Comparison of ENCODE assay signal across 23 cellular contexts in genomic region chr19:14835011-14835410, GRCh38. TPM values are rescaled to one million over a fixed set of nuclear protein-coding genes. Genes with fewer than 3 reads are reported as not detected.
DNase-seq lines count a peak whose midpoint lies in the region; ATAC-seq and TF ChIP-seq lines count a peak whose summit lies in the region.
"Had no signal": no experiment of that assay in that cellular context is flagged by ENCODE, and none has a peak within 500 bp of the region (broad histone marks: within the 10 kb centered on the region; RNA-seq: fewer than 3 reads in every experiment).

Gene OR7A5 (minus strand): TSS chr19:14835185. CDS start chr19:14828241, 6,944 bp downstream.
Gene OR7C1 (minus strand): TSS chr19:14835185. CDS start chr19:14800136, 35,049 bp downstream.

- POLR2A ChIA-PET in WTC11 (lab: Charles Lee) = no interaction called here
- POLR2A ChIA-PET in T-cell (lab: Charles Lee) = no interaction called here

- DNase-seq in ELF-1 (ENCODE audit: low read depth, low spot score) (peak; percentile 10), WTC11 (ENCODE audit: low spot score) (no peak), iPS DF 6.9 (ENCODE audit: low read depth, low spot score) (peak; percentile 5), skeletal muscle cell (ENCODE audit: low read depth) (peak; percentile 17), mucosa of gallbladder (ENCODE audit: low spot score) (no peak), T-cell (no peak)
- no peak for DNase-seq in stimulated activated naive B cell treated with anti-CD40 and anti-IgM and Interleukin-4, amounts not matched to agents 10 μg/mL and 1 μg/mL and 100 μg/mL, for 72 hours
- DNase-seq: activated B cell treated with CpG ODN at 0.5 μM for 24 hours; activated CD8-positive, alpha-beta memory T cell treated with anti-CD3 and anti-CD28 coated beads, Interleukin-2, amount 10 ng/mL, durations not matched to agents 7 days and 5 days; activated gamma-delta T cell treated with Interleukin-2 at 50 U/mL for 16 hours; cortex of kidney; DMS 273 treated with DMSO at 0.1 percent for 48 hours; IMR-90; MV-4-11; NCI-H2107; NCI-H774; sigmoid colon; T-helper 1 cell had no signal

- no CpG with 5 or more reads among the region's 1 CpG for WGBS in iPS DF 6.9 (ENCODE audit: insufficient coverage, insufficient read length)

- H3K27me3 Mint-ChIP-seq in WTC11 (ENCODE audit: low read depth) (peaks cover 3% of the 10 kb centered on the region), T-cell (peaks cover 4 to 18% of the 10 kb centered on the region in 2 donors)
- H3K27me3 Mint-ChIP-seq in stimulated activated naive B cell treated with anti-CD40 and anti-IgM and Interleukin-4, amounts not matched to agents 10 μg/mL and 1 μg/mL and 100 μg/mL, for 72 hours = no peaks in the 10 kb centered on the region
- H3K27me3 Mint-ChIP-seq: activated CD8-positive, alpha-beta memory T cell treated with anti-CD3 and anti-CD28 coated beads, Interleukin-2, amount 10 ng/mL, durations not matched to agents 7 days and 5 days had no signal

- H3K4me1 ChIP-seq in iPS DF 6.9 (ENCODE audit: control insufficient read depth, insufficient read depth, low read length) = no peaks in the 10 kb centered on the region
- H3K4me1 ChIP-seq: ascending aorta, neural progenitor cell, sigmoid colon had no signal

- H3K4me3 Mint-ChIP-seq in WTC11 (no peak within 1 kb of the TSS), T-cell (no peak within 1 kb of the TSS)
- H3K4me3 Mint-ChIP-seq in stimulated activated naive B cell treated with anti-CD40 and anti-IgM and Interleukin-4, amounts not matched to agents 10 μg/mL and 1 μg/mL and 100 μg/mL, for 72 hours = no peak within 1 kb of the TSS
- H3K4me3 Mint-ChIP-seq: activated B cell treated with CpG ODN at 0.5 μM for 24 hours; activated CD8-positive, alpha-beta memory T cell treated with anti-CD3 and anti-CD28 coated beads, Interleukin-2, amount 10 ng/mL, durations not matched to agents 7 days and 5 days; neural progenitor cell had no signal

- ATAC-seq in WTC11 (peak; percentile 59), T-cell (replicated peaks in 1 of 4) (no peak), HG02970 (IDR thresholded peaks at IDR 0.05; ENCODE audit: low FRiP score, unreplicated experiment) (no peak)
- ATAC-seq in stimulated activated naive B cell treated with anti-CD40 and anti-IgM and Interleukin-4, amounts not matched to agents 10 μg/mL and 1 μg/mL and 100 μg/mL, for 72 hours (replicated peaks) = no peak
- ATAC-seq: activated CD8-positive, alpha-beta memory T cell treated with anti-CD3 and anti-CD28 coated beads, Interleukin-2, amount 10 ng/mL, durations not matched to agents 7 days and 5 days; Panc1 had no signal

- H3K9me3 ChIP-seq in iPS DF 6.9 (ENCODE audit: control insufficient read depth, insufficient read depth, low read length) = no peaks in the 10 kb centered on the region
- H3K9me3 ChIP-seq: ascending aorta had no signal

- H3K9me3 Mint-ChIP-seq in WTC11 (peaks cover 37% of the 10 kb centered on the region), T-cell (no peaks in the 10 kb centered on the region)
- peaks cover 0 to 2% of the 10 kb centered on the region in 2 donors for H3K9me3 Mint-ChIP-seq in stimulated activated naive B cell treated with anti-CD40 and anti-IgM and Interleukin-4, amounts not matched to agents 10 μg/mL and 1 μg/mL and 100 μg/mL, for 72 hours
- H3K9me3 Mint-ChIP-seq: activated B cell treated with CpG ODN at 0.5 μM for 24 hours, neural progenitor cell had no signal

- CTCF ChIA-PET in WTC11 (lab: Charles Lee) = interaction anchor here (0.8 kb wide), 1 partner anchor 49 kb away, joined by 3 read pairs; no protein-coding TSS in a partner anchor
- CTCF ChIA-PET in T-cell (lab: Charles Lee) = no interaction called here

- no peak within 1 kb of the TSS for H3K4me3 ChIP-seq in iPS DF 6.9 (ENCODE audit: low read length)
- H3K4me3 ChIP-seq in skeletal muscle cell (ENCODE audit: low read depth, low read length) = no peak within 1 kb of the TSS
- H3K4me3 ChIP-seq: ascending aorta, neural progenitor cell, sigmoid colon had no signal

- H3K36me3 Mint-ChIP-seq in WTC11 (0 out of 2 replicates have a peak, but pooled peaks cover 3% of the 10 kb centered on the region), T-cell (no peaks in the 10 kb centered on the region)
- no peaks in the 10 kb centered on the region for H3K36me3 Mint-ChIP-seq in stimulated activated naive B cell treated with anti-CD40 and anti-IgM and Interleukin-4, amounts not matched to agents 10 μg/mL and 1 μg/mL and 100 μg/mL, for 72 hours
- H3K36me3 Mint-ChIP-seq: activated CD8-positive, alpha-beta memory T cell treated with anti-CD3 and anti-CD28 coated beads, Interleukin-2, amount 10 ng/mL, durations not matched to agents 7 days and 5 days; neural progenitor cell had no signal

- H3K27me3 ChIP-seq in iPS DF 6.9 (ENCODE audit: control insufficient read depth, insufficient read depth, low read length) = no peaks in the 10 kb centered on the region
- H3K27me3 ChIP-seq: ascending aorta, neural progenitor cell, sigmoid colon had no signal

- H3K27ac ChIP-seq in iPS DF 6.9 (ENCODE audit: low read length) = no peak within 1 kb of the TSS
- H3K27ac ChIP-seq: ascending aorta, neural progenitor cell had no signal

- peaks cover 13% of the 10 kb centered on the region for H3K4me1 Mint-ChIP-seq in WTC11
- peaks cover 7 to 12% of the 10 kb centered on the region in 2 donors for H3K4me1 Mint-ChIP-seq in stimulated activated naive B cell treated with anti-CD40 and anti-IgM and Interleukin-4, amounts not matched to agents 10 μg/mL and 1 μg/mL and 100 μg/mL, for 72 hours
- no peaks in the 10 kb centered on the region for H3K4me1 Mint-ChIP-seq in T-cell
- H3K4me1 Mint-ChIP-seq: activated CD8-positive, alpha-beta memory T cell treated with anti-CD3 and anti-CD28 coated beads, Interleukin-2, amount 10 ng/mL, durations not matched to agents 7 days and 5 days; neural progenitor cell had no signal

- no peak for TF ChIP-seq CTCF in WTC11 (IDR thresholded peaks at IDR 0.05)

- H3K36me3 ChIP-seq in iPS DF 6.9 (ENCODE audit: control insufficient read depth, insufficient read depth, low read length) = no peaks in the 10 kb centered on the region
- H3K36me3 ChIP-seq: ascending aorta, neural progenitor cell, sigmoid colon had no signal

- H3K27ac Mint-ChIP-seq in WTC11 = peak within 1 kb of the TSS; percentile 39
- H3K27ac Mint-ChIP-seq in stimulated activated naive B cell treated with anti-CD40 and anti-IgM and Interleukin-4, amounts not matched to agents 10 μg/mL and 1 μg/mL and 100 μg/mL, for 72 hours = no peak within 1 kb of the TSS
- H3K27ac Mint-ChIP-seq in T-cell = no peak within 1 kb of the TSS
- H3K27ac Mint-ChIP-seq: activated B cell treated with CpG ODN at 0.5 μM for 24 hours; activated CD8-positive, alpha-beta memory T cell treated with anti-CD3 and anti-CD28 coated beads, Interleukin-2, amount 10 ng/mL, durations not matched to agents 7 days and 5 days; neural progenitor cell had no signal

TF ChIP-seq in WTC11, 78 proteins besides CTCF, POLR2A, EP300 and RAD21 (continues in another document):
- TF ChIP-seq NFYB (CRISPR knock-in tag; conservative IDR thresholded peaks at IDR 0.05; ENCODE audit: low read depth) = no peak
- no peak for TF ChIP-seq GRHL2 (CRISPR knock-in tag; IDR thresholded peaks at IDR 0.05; ENCODE audit: insufficient replicate concordance, severe bottlenecking)
- TF ChIP-seq USF2 (CRISPR knock-in tag; IDR thresholded peaks at IDR 0.05) = no peak
- no peak for TF ChIP-seq ZNF532 (CRISPR knock-in tag; IDR thresholded peaks at IDR 0.05; ENCODE audit: borderline replicate concordance)
- no peak for TF ChIP-seq OVOL2 (CRISPR knock-in tag; IDR thresholded peaks at IDR 0.05; ENCODE audit: borderline replicate concordance)
- no peak for TF ChIP-seq ZNF396 (CRISPR knock-in tag; IDR thresholded peaks at IDR 0.05; ENCODE audit: borderline replicate concordance)
- no peak for TF ChIP-seq TCF7 (CRISPR knock-in tag; IDR thresholded peaks at IDR 0.05; ENCODE audit: low read depth)

RNA-seq across cellular contexts. Expression of gene OR7A5, which starts in this region (rescaled TPM):
- not detected in 3 replicates for total RNA-seq in WTC11 (2021)
- not detected for total RNA-seq in mucosa of gallbladder
- total RNA-seq in T-cell = not detected
- total RNA-seq: activated B cell treated with CpG ODN at 0.5 μM for 24 hours; activated CD8-positive, alpha-beta memory T cell treated with anti-CD3 and anti-CD28 coated beads, Interleukin-2, amount 10 ng/mL, durations not matched to agents 7 days and 5 days; ascending aorta; IMR-90; lung microvascular endothelial cell; sigmoid colon had no signal

RNA-seq across cellular contexts. Expression of gene OR7C1, which starts in this region (rescaled TPM):
- total RNA-seq in WTC11 (2021) (not detected in 3 replicates), mucosa of gallbladder (0.14 TPM), T-cell (not detected)
- total RNA-seq: activated B cell treated with CpG ODN at 0.5 μM for 24 hours; activated CD8-positive, alpha-beta memory T cell treated with anti-CD3 and anti-CD28 coated beads, Interleukin-2, amount 10 ng/mL, durations not matched to agents 7 days and 5 days; ascending aorta; IMR-90; lung microvascular endothelial cell had no signal

Comparison
In these comparisons a context has a peak if more than half of its experiments do, and no peak if none do; other contexts are left out.
1. Peak in ATAC-seq in WTC11; RNA of the genes that start here not detected or under 1 TPM.
2. DNase-seq: peak in ELF-1 (single experiment), iPS DF 6.9 (single experiment) and skeletal muscle cell (single experiment); none in WTC11 (single experiment), stimulated activated naive B cell treated with anti-CD40 and anti-IgM and Interleukin-4, amounts not matched to agents 10 μg/mL and 1 μg/mL and 100 μg/mL, for 72 hours (single experiment), mucosa of gallbladder (single experiment) and T-cell (0 of 34).